Comparison of ENCODE assay signal across 11 cellular contexts in genomic region chr1:52867060-52867845, GRCh38. TPM values are rescaled to one million over a fixed set of nuclear protein-coding genes. Genes with fewer than 3 reads are reported as not detected.
A peak's percentile ranks its signal among the peaks of the same experiment; 100 is the strongest.
DNase-seq lines count a peak whose midpoint lies in the region; ATAC-seq and TF ChIP-seq lines count a peak whose summit lies in the region.
"Had no signal": no experiment of that assay in that cellular context is flagged by ENCODE, and none has a peak within 500 bp of the region (broad histone marks: within the 10 kb centered on the region; RNA-seq: fewer than 3 reads in every experiment).

No MANE protein-coding gene starts in this region.

- H3K9me3 ChIP-seq in Karpas-422 (ENCODE audit: low read length): no peaks in the 10 kb centered on the region
- H3K9me3 ChIP-seq: uterus had no signal

- CTCF ChIA-PET in GM10248 (lab: Yijun Ruan, JAX): interaction anchor here (1.2 kb wide), 2 partner anchors 14 to 52 kb away, joined by 3 read pairs; no protein-coding TSS in a partner anchor

- H2AFZ ChIP-seq in Karpas-422 (ENCODE audit: low read length): no peak overlapping the region

- H3K9ac ChIP-seq in Karpas-422 (ENCODE audit: low read length): no peak overlapping the region
- H3K9ac ChIP-seq: BLaER1 treated with 17β-estradiol and CSF1 and Interleukin-3, amounts not matched to agents 10 nM and 100 nM had no signal

- no peaks in the 10 kb centered on the region for H3K27me3 ChIP-seq in Karpas-422 (ENCODE audit: low read length)
- H3K27me3 ChIP-seq: BLaER1 treated with 17β-estradiol and CSF1 and Interleukin-3, amounts not matched to agents 10 nM and 100 nM; uterus had no signal

- H4K20me1 ChIP-seq in Karpas-422 (ENCODE audit: insufficient read depth, low read depth, low read length): no peaks in the 10 kb centered on the region
- H4K20me1 ChIP-seq: BLaER1 treated with 17β-estradiol and CSF1 and Interleukin-3, amounts not matched to agents 10 nM and 100 nM had no signal

- DNase-seq in GM10248 (ENCODE audit: extremely low spot score): peak; percentile 73
- peak; percentile 95 for DNase-seq in LNCaP clone FGC (ENCODE audit: low read depth)
- DNase-seq in NCI-H446 (lab: John Stamatoyannopoulos, UW): no peak
- DNase-seq in Karpas-422: no peak
- no peak for DNase-seq in NCI-H1092 (lab: John Stamatoyannopoulos, UW)
- no peak for DNase-seq in NCI-H2081 (lab: John Stamatoyannopoulos, UW)
- DNase-seq: midbrain, uterus had no signal

- no peak overlapping the region for H3K27ac ChIP-seq in Karpas-422 (ENCODE audit: low read length)
- H3K27ac ChIP-seq: BLaER1 treated with 17β-estradiol and CSF1 and Interleukin-3, amounts not matched to agents 10 nM and 100 nM; uterus had no signal

- H3K4me3 ChIP-seq in LNCaP clone FGC (ENCODE audit: low read depth, low read length) (peak overlapping the region; percentile 9; the same call in 1 of the 2 replicates), Karpas-422 (ENCODE audit: low read length) (no peak overlapping the region)
- H3K4me3 ChIP-seq: BLaER1 treated with 17β-estradiol and CSF1 and Interleukin-3, amounts not matched to agents 10 nM and 100 nM; uterus had no signal

- H3K79me2 ChIP-seq in Karpas-422 (ENCODE audit: low read length): no peaks in the 10 kb centered on the region

- no peaks in the 10 kb centered on the region for H3K4me1 ChIP-seq in Karpas-422 (ENCODE audit: low read length)
- H3K4me1 ChIP-seq: BLaER1 treated with 17β-estradiol and CSF1 and Interleukin-3, amounts not matched to agents 10 nM and 100 nM; uterus had no signal

- POLR2A ChIA-PET in GM10248 (lab: Yijun Ruan, JAX): interaction anchor here (0.6 kb wide), 2 partner anchors 9 to 54 kb away, joined by 4 to 6 read pairs; partner anchors contain the start of gene ECHDC2

- ATAC-seq in GM19043 (IDR thresholded peaks at IDR 0.05; ENCODE audit: low read depth, unreplicated experiment): peak; percentile 76
- ATAC-seq in HG02852 (IDR thresholded peaks at IDR 0.05; ENCODE audit: unreplicated experiment): peak; percentile 95

- H3K36me3 ChIP-seq in Karpas-422 (ENCODE audit: insufficient read depth, low read length): no peaks in the 10 kb centered on the region
- H3K36me3 ChIP-seq: BLaER1 treated with 17β-estradiol and CSF1 and Interleukin-3, amounts not matched to agents 10 nM and 100 nM; uterus had no signal

- H3K9me2 ChIP-seq in Karpas-422 (replicated peaks; ENCODE audit: insufficient read depth, low read length): no peaks in the 10 kb centered on the region

- TF ChIP-seq CTCF in GM10248 (IDR thresholded peaks at IDR 0.05; ENCODE audit: control extremely low read depth, extremely low read depth, low read depth, missing control alignments) (no peak), LNCaP clone FGC (IDR thresholded peaks at IDR 0.05; ENCODE audit: control insufficient read depth, extremely low read depth, insufficient read depth) (no peak)

- H3K4me2 ChIP-seq in Karpas-422 (ENCODE audit: low read depth, low read length, poor library complexity, severe bottlenecking): no peak overlapping the region
- H3K4me2 ChIP-seq: BLaER1 treated with 17β-estradiol and CSF1 and Interleukin-3, amounts not matched to agents 10 nM and 100 nM had no signal

RNA-seq across cellular contexts. Expression of gene ZYG11A, which starts 24.7 kb away (rescaled TPM):
- total RNA-seq in Karpas-422 (2014; rRNA removed; shearing (Covaris generic); ENCODE audit: low replicate concordance): not detected in 2 replicates

RNA-seq across cellular contexts. Expression of gene ECHDC2, which starts 54.3 kb away (rescaled TPM):
- not detected in 2 replicates for total RNA-seq in Karpas-422 (2014; rRNA removed; shearing (Covaris generic); ENCODE audit: low replicate concordance)

RNA-seq across cellular contexts. Expression of gene SCP2, which starts 59.8 kb away (rescaled TPM):
- 81.3 and 146 TPM in 2 replicates for total RNA-seq in Karpas-422 (2014; rRNA removed; shearing (Covaris generic); ENCODE audit: low replicate concordance)

Comparison
In these comparisons a context has a peak if more than half of its experiments do, and no peak if none do; other contexts are left out.
1. DNase-seq: peak in GM10248 (single experiment) and LNCaP clone FGC (single experiment); none in NCI-H446 (0 of 2), Karpas-422 (single experiment), NCI-H1092 (single experiment) and NCI-H2081 (0 of 2).